Comparison of ENCODE assay signal across 10 cellular contexts in genomic region chr2:205731521-205731965, GRCh38. TPM values are rescaled to one million over a fixed set of nuclear protein-coding genes. Genes with fewer than 3 reads are reported as not detected.
DNase-seq lines count a peak whose midpoint lies in the region; ATAC-seq, FAIRE-seq and TF ChIP-seq lines count a peak whose summit lies in the region.
"Had no signal": no experiment of that assay in that cellular context is flagged by ENCODE, and none has a peak within 500 bp of the region (broad histone marks: within the 10 kb centered on the region; RNA-seq: fewer than 3 reads in every experiment).

No MANE protein-coding gene starts in this region.

- ATAC-seq in HG02623 (IDR thresholded peaks at IDR 0.05; ENCODE audit: unreplicated experiment): peak; percentile 54

- in situ Hi-C loops in astrocyte of the spinal cord (cut with HindIII; ENCODE audit: low sequenced_read_pairs): no loop called here
- in situ Hi-C loops in G401 (cut with HindIII; ENCODE audit: low sequenced_read_pairs): no loop called here

- no peak for TF ChIP-seq CTCF in astrocyte of the spinal cord (IDR thresholded peaks at IDR 0.05; ENCODE audit: low read depth, low read length)

- FAIRE-seq in GM12891 (lab: Jason Lieb, UNC): no peak

- no peak for TF ChIP-seq POLR2A in GM12891 (IDR thresholded peaks at IDR 0.05; ENCODE audit: low read depth, low read length)

- DNase-seq in GM12891 (ENCODE audit: insufficient read length, low spot score) (no peak), astrocyte of the spinal cord (ENCODE audit: low read depth, low spot score) (peak; percentile 92), non-pigmented ciliary epithelial cell (ENCODE audit: low read depth) (peak; percentile 85), SKM-1 treated with dmso at 0.1 percent for 144 hours (lab: John Stamatoyannopoulos, UW; ENCODE audit: unreplicated experiment) (no peak), G401 (ENCODE audit: low spot score) (no peak), NCI-H748 treated with DMSO at 0.1 percent for 48 hours (lab: John Stamatoyannopoulos, UW) (no peak)
- no peak for DNase-seq in effector CD8-positive, alpha-beta T cell (lab: John Stamatoyannopoulos, UW)
- DNase-seq: activated CD8-positive, alpha-beta memory T cell treated with anti-CD3 and anti-CD28 coated beads, Interleukin-2, amount 50 U/mL, for 48 hours; naive B cell had no signal

- H3K4me3 ChIP-seq in astrocyte of the spinal cord (ENCODE audit: low read depth, low read length): no peak overlapping the region

TF ChIP-seq in GM12891, 5 proteins besides CTCF, POLR2A, EP300 and RAD21:
- peak; percentile 26; the same call in 1 of the 2 replicates for TF ChIP-seq SPI1 (IDR thresholded peaks at IDR 0.05; ENCODE audit: low read depth, low read length)
- TF ChIP-seq TAF1 (IDR thresholded peaks at IDR 0.05; ENCODE audit: low read depth, low read length): no peak

RNA-seq across cellular contexts. Expression of gene NRP2, which starts 49.2 kb away (rescaled TPM):
- polyA plus RNA-seq in GM12891 (2012; ENCODE audit: low read depth, missing spikeins): 0.55 TPM
- 5.3 and 7.9 TPM in 2 replicates for total RNA-seq in G401 (2014; rRNA removed; shearing (Covaris generic))

Comparison
In these comparisons a context has a peak if more than half of its experiments do, and no peak if none do; other contexts are left out.
1. DNase-seq: peak in astrocyte of the spinal cord (single experiment) and non-pigmented ciliary epithelial cell (single experiment); none in GM12891 (single experiment), effector CD8-positive, alpha-beta T cell (single experiment), SKM-1 treated with dmso at 0.1 percent for 144 hours (single experiment), G401 (single experiment) and NCI-H748 treated with DMSO at 0.1 percent for 48 hours (single experiment).